In genomic region chr12:10227648-10228047, GRCh38 we compare ENCODE assay signal across 15 cellular contexts. TPM values are rescaled to one million over a fixed set of nuclear protein-coding genes. Genes with fewer than 3 reads are reported as not detected.
"Had no signal": no experiment of that assay in that cellular context is flagged by ENCODE, and none has a peak within 500 bp of the region (broad histone marks: within the 10 kb centered on the region; RNA-seq: fewer than 3 reads in every experiment).

No MANE protein-coding gene starts in this region.

- DNase-seq: activated B cell treated with CpG ODN at 0.5 μM for 24 hours; activated CD4-positive, alpha-beta T cell treated with anti-CD3 and anti-CD28 coated beads, Interleukin-2, amount 50 U/mL, for 1 hour; activated naive CD4-positive, alpha-beta T cell; adrenal gland; colonic mucosa; islet precursor cell; ovary; T-helper 17 cell had no signal

- H3K4me1 ChIP-seq: adrenal gland, colonic mucosa had no signal

- H3K9me3 Mint-ChIP-seq: activated B cell treated with CpG ODN at 0.5 μM for 24 hours, mesothelial cell of epicardium had no signal

- H3K36me3 ChIP-seq: colonic mucosa, ovary had no signal

- H3K4me2 ChIP-seq: hepatocyte had no signal

- H3K79me2 ChIP-seq: hepatocyte had no signal

- H3K27ac ChIP-seq: adrenal gland, colonic mucosa, hepatocyte, ovary had no signal

- H3K27ac Mint-ChIP-seq: activated B cell treated with CpG ODN at 0.5 μM for 24 hours, mesothelial cell of epicardium, T-helper 17 cell had no signal

- H3K27me3 Mint-ChIP-seq: activated B cell treated with CpG ODN at 0.5 μM for 24 hours, T-helper 17 cell had no signal

- H3K4me3 Mint-ChIP-seq: activated B cell treated with CpG ODN at 0.5 μM for 24 hours, mesothelial cell of epicardium, T-helper 17 cell had no signal

- H3K27me3 ChIP-seq: adrenal gland, colonic mucosa, hepatocyte, ovary had no signal

- H3K9me3 ChIP-seq: adrenal gland, colonic mucosa, ovary had no signal

- H3K4me3 ChIP-seq: adrenal gland, colonic mucosa, hepatocyte, lung, ovary had no signal

- H2AFZ ChIP-seq: hepatocyte had no signal

- ATAC-seq: esophagus mucosa, sciatic nerve, T-helper 17 cell had no signal

RNA-seq across cellular contexts. Expression of gene TMEM52B, which starts 48.8 kb away (rescaled TPM):
- total RNA-seq: activated B cell treated with CpG ODN at 0.5 μM for 24 hours, cardiac septum, colonic mucosa, esophagus mucosa, glomerular endothelial cell, T-helper 17 cell had no signal

RNA-seq across cellular contexts. Expression of gene OLR1, which starts 55.7 kb away (rescaled TPM):
- total RNA-seq: activated B cell treated with CpG ODN at 0.5 μM for 24 hours had no signal
